Comparison of ENCODE assay signal across 8 cellular contexts in the genomic region with DNA sequence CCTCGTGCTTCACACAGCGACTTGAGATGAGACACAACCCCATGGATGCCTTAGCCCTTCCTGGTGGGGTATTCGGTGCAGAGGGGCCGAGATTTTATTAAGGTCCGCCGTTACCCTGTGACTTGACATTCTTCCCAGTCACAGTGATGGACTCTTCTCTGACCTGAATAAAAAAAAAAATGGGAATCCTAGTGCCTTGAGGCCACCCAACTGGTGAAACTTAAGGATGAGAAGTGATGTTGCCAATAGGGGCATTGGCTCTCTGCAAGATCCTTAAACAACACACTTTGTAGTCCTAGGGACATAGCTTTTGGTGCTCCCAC. TPM values are rescaled to one million over a fixed set of nuclear protein-coding genes. Genes with fewer than 3 reads are reported as not detected.
A peak's percentile ranks its signal among the peaks of the same experiment; 100 is the strongest.
DNase-seq lines count a peak whose midpoint lies in the region; ATAC-seq and TF ChIP-seq lines count a peak whose summit lies in the region.

No MANE protein-coding gene starts in this region.

- no peaks in the 10 kb centered on the region for H3K9me3 Mint-ChIP-seq in activated naive CD8-positive, alpha-beta T cell treated with anti-CD3 and anti-CD28 coated beads, Interleukin-2, amount 50 U/mL, for 24 hours
- no peaks in the 10 kb centered on the region for H3K9me3 Mint-ChIP-seq in type B pancreatic cell

- DNase-seq in cardiac muscle cell (ENCODE audit: low read depth in 1 of 2, low spot score in 1 of 2) (no peak), left cardiac atrium (no peak), type B pancreatic cell (ENCODE audit: extremely low spot score, unreplicated experiment) (no peak), NOMO-1 treated with dmso at 0.1 percent for 144 hours (lab: John Stamatoyannopoulos, UW; ENCODE audit: unreplicated experiment) (no peak), amniotic stem cell (lab: John Stamatoyannopoulos, UW) (no peak)
- DNase-seq in activated naive CD8-positive, alpha-beta T cell treated with anti-CD3 and anti-CD28 coated beads, Interleukin-2, amount 50 U/mL, for 24 hours, result no peak

- no peak for TF ChIP-seq CTCF in cardiac muscle cell (IDR thresholded peaks at IDR 0.05; ENCODE audit: low read depth, low read length)
- no peak for TF ChIP-seq CTCF in liver (IDR thresholded peaks at IDR 0.05; ENCODE audit: low read depth, low read length, missing input control)
- no peak for TF ChIP-seq CTCF in type B pancreatic cell (conservative IDR thresholded peaks at IDR 0.05)

- H3K4me1 Mint-ChIP-seq in activated naive CD8-positive, alpha-beta T cell treated with anti-CD3 and anti-CD28 coated beads, Interleukin-2, amount 50 U/mL, for 24 hours, result peaks cover 38% of the 10 kb centered on the region
- H3K4me1 Mint-ChIP-seq in type B pancreatic cell (ENCODE audit: unreplicated experiment), result peaks cover 25% of the 10 kb centered on the region

- H3K4me1 ChIP-seq in cardiac muscle cell (ENCODE audit: low read depth) (peaks cover 24% of the 10 kb centered on the region), liver (ENCODE audit: control insufficient read depth in 4 of 4, insufficient read depth in 4 of 4, low read length in 3 of 4) (peaks cover 1 to 28% (median 26%) of the 10 kb centered on the region in 4 donors)

- no peaks in the 10 kb centered on the region for H3K9me3 ChIP-seq in cardiac muscle cell (ENCODE audit: low read depth)
- no peaks in the 10 kb centered on the region for H3K9me3 ChIP-seq in liver (ENCODE audit: control insufficient read depth in 4 of 4, low read length in 3 of 4)

- peak overlapping the region; percentile 21 to 37 for H3K9ac ChIP-seq in liver (ENCODE audit: low read depth in 1 of 2, low read length in 2 of 2)

- H3K27ac ChIP-seq in cardiac muscle cell (peak overlapping the region; percentile 100), liver (ENCODE audit: low read depth in 1 of 2, low read length in 2 of 2) (peak overlapping the region; percentile 99 to 100)

- 58% methylated on average over 6 of the region's 6 CpGs for WGBS in liver

- peak overlapping the region; percentile 87 for H3K27ac Mint-ChIP-seq in activated naive CD8-positive, alpha-beta T cell treated with anti-CD3 and anti-CD28 coated beads, Interleukin-2, amount 50 U/mL, for 24 hours
- H3K27ac Mint-ChIP-seq in type B pancreatic cell, result peak overlapping the region; percentile 98

- H3K27me3 Mint-ChIP-seq in activated naive CD8-positive, alpha-beta T cell treated with anti-CD3 and anti-CD28 coated beads, Interleukin-2, amount 50 U/mL, for 24 hours, result no peaks in the 10 kb centered on the region
- peaks cover 3% of the 10 kb centered on the region for H3K27me3 Mint-ChIP-seq in type B pancreatic cell

- TF ChIP-seq RAD21 in liver (IDR thresholded peaks at IDR 0.05), result no peak

- H3K36me3 Mint-ChIP-seq in activated naive CD8-positive, alpha-beta T cell treated with anti-CD3 and anti-CD28 coated beads, Interleukin-2, amount 50 U/mL, for 24 hours (ENCODE audit: low read depth), result peaks cover 62% of the 10 kb centered on the region
- peaks cover 31% of the 10 kb centered on the region for H3K36me3 Mint-ChIP-seq in type B pancreatic cell

- H3K4me3 ChIP-seq in cardiac muscle cell, result no peak overlapping the region
- peak overlapping the region in 2 of 3 donors; percentile 62 to 100 for H3K4me3 ChIP-seq in liver (ENCODE audit: low read depth in 1 of 3, low read length in 3 of 3)

- H3K27me3 ChIP-seq in cardiac muscle cell (no peaks in the 10 kb centered on the region), liver (ENCODE audit: control insufficient read depth in 4 of 4, insufficient read depth in 4 of 4, low read length in 3 of 4) (no peaks in the 10 kb centered on the region)

- H3K4me3 Mint-ChIP-seq in activated naive CD8-positive, alpha-beta T cell treated with anti-CD3 and anti-CD28 coated beads, Interleukin-2, amount 50 U/mL, for 24 hours, result peak overlapping the region; percentile 79
- peak overlapping the region; percentile 90 for H3K4me3 Mint-ChIP-seq in type B pancreatic cell

- intact Hi-C loops in left cardiac atrium (cut with DNase I), result no loop called here

- H3K36me3 ChIP-seq in cardiac muscle cell, result peaks cover 36% of the 10 kb centered on the region
- peaks cover 1 to 27% (median 19%) of the 10 kb centered on the region in 4 donors for H3K36me3 ChIP-seq in liver (ENCODE audit: control insufficient read depth in 4 of 4, insufficient read depth in 3 of 4, low read depth in 1 of 4, low read length in 3 of 4)

- ATAC-seq in left cardiac atrium, result no peak
- no peak for ATAC-seq in activated naive CD8-positive, alpha-beta T cell treated with anti-CD3 and anti-CD28 coated beads, Interleukin-2, amount 50 U/mL, for 24 hours
- ATAC-seq in GM19467 (IDR thresholded peaks at IDR 0.05; ENCODE audit: unreplicated experiment), result no peak

TF ChIP-seq in liver, 16 proteins besides CTCF, POLR2A, EP300 and RAD21:
- TF ChIP-seq MAX (IDR thresholded peaks at IDR 0.05) (no peak), HNF4G (IDR thresholded peaks at IDR 0.05) (no peak), NR2F2 (IDR thresholded peaks at IDR 0.05) (no peak), FOXA1 (IDR thresholded peaks at IDR 0.05) (no peak), JUND (IDR thresholded peaks at IDR 0.05) (no peak), GABPA (IDR thresholded peaks at IDR 0.05 in 1 of 2, conservative IDR thresholded peaks at IDR 0.05 in 1 of 2) (no peak), SP1 (IDR thresholded peaks at IDR 0.05) (no peak), TAF1 (conservative IDR thresholded peaks at IDR 0.05) (no peak)

RNA-seq across cellular contexts. Expression of gene ADNP, which starts 0.7 kb away (rescaled TPM):
- total RNA-seq in cardiac muscle cell (31.1 and 50.8 TPM in 2 replicates), left cardiac atrium (10 to 100 TPM; 31.8 to 34.5 TPM), liver (10 to 100 TPM; 25.2 to 25.4 TPM), type B pancreatic cell (ENCODE audit: low replicate concordance) (81.7 and 103 TPM in 2 replicates)
- polyA plus RNA-seq in cardiac muscle cell (23.2 and 25.2 TPM in 2 replicates), liver (10 to 100 TPM in 1 of 2 donors, 1 to 10 TPM in 1; 9.3 to 15.1 TPM)

RNA-seq across cellular contexts. Expression of gene DPM1, which starts 26.4 kb away (rescaled TPM):
- 65.2 and 76.2 TPM in 2 replicates for total RNA-seq in cardiac muscle cell
- polyA plus RNA-seq in cardiac muscle cell, result 83.4 and 89.8 TPM in 2 replicates
- 10 to 100 TPM; 31.2 to 41.1 TPM for total RNA-seq in left cardiac atrium
- 10 to 100 TPM; 32.1 to 38.2 TPM for total RNA-seq in liver
- polyA plus RNA-seq in liver, result 10 to 100 TPM; 27.2 to 42.6 TPM
- total RNA-seq in type B pancreatic cell (ENCODE audit: low replicate concordance), result 36.2 and 40.8 TPM in 2 replicates

RNA-seq across cellular contexts. Expression of gene MOCS3, which starts 26.6 kb away (rescaled TPM):
- total RNA-seq in cardiac muscle cell (9.4 and 9.6 TPM in 2 replicates), left cardiac atrium (1 to 10 TPM; 2.4 to 2.9 TPM), liver (1 to 10 TPM; 4.0 to 4.3 TPM), type B pancreatic cell (ENCODE audit: low replicate concordance) (7.4 and 8.2 TPM in 2 replicates)
- polyA plus RNA-seq in cardiac muscle cell (6.2 and 10.3 TPM in 2 replicates), liver (1 to 10 TPM; 1.7 to 2.4 TPM)
